Comparison of ENCODE assay signal across 9 cellular contexts in the genomic region with DNA sequence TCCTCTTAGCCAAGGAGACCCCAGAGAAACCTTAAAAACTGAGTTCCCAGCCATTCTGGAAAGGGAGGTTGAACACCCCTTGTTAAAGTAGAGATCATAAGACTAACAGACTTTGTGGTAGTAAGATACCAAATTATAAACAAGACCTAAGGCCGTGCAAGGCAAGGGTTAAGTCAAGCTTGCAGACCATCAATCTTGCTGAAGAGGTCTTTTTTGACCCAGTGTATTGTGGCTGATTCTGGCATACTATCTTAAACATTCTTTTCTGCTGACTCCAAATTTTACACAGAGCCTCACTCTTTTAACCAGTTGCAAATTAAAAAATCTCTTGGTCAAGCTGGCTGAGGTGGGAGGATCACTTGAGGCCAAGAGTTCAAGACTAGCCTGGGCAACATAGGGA. TPM values are rescaled to one million over a fixed set of nuclear protein-coding genes. Genes with fewer than 3 reads are reported as not detected.
A peak's percentile ranks its signal among the peaks of the same experiment; 100 is the strongest.
DNase-seq lines count a peak whose midpoint lies in the region; ATAC-seq and TF ChIP-seq lines count a peak whose summit lies in the region.
"Had no signal": no experiment of that assay in that cellular context is flagged by ENCODE, and none has a peak within 500 bp of the region (broad histone marks: within the 10 kb centered on the region; RNA-seq: fewer than 3 reads in every experiment).

No MANE protein-coding gene starts in this region.

- peaks cover 0 to 42% (median 17%) of the 10 kb centered on the region in 3 donors for H3K4me1 ChIP-seq in gastroesophageal sphincter
- H3K4me1 ChIP-seq in suprapubic skin: peaks cover 32% of the 10 kb centered on the region
- no peaks in the 10 kb centered on the region for H3K4me1 ChIP-seq in aorta (ENCODE audit: control insufficient read depth in 1 of 2, insufficient read depth in 2 of 2, low read length in 2 of 2)

- CTCF ChIA-PET in T-cell (lab: Charles Lee): interaction anchor here in 1 of 2 donors (1.0 to 2.7 kb wide), 2 partner anchors 23 to 548 kb away, joined by 4 to 8 read pairs; no protein-coding TSS in a partner anchor

- POLR2A ChIA-PET in T-cell (lab: Charles Lee): no interaction called here

- peaks cover 42% of the 10 kb centered on the region for H3K36me3 Mint-ChIP-seq in activated T-cell treated with anti-CD3 and anti-CD28 coated beads, Interleukin-2, amount 50 U/mL, for 24 hours (ENCODE audit: low read depth)
- H3K36me3 Mint-ChIP-seq in T-cell: peaks cover 7% of the 10 kb centered on the region
- peaks cover 42% of the 10 kb centered on the region for H3K36me3 Mint-ChIP-seq in stimulated activated effector memory CD8-positive, alpha-beta T cell treated with anti-CD3 and anti-CD28 coated beads, Interleukin-12 subunit alpha, Interleukin-12 subunit beta, amount 100 ng/mL, for 72 hours

- no peak for DNase-seq in activated T-cell treated with anti-CD3 and anti-CD28 coated beads, Interleukin-2, amount 50 U/mL, for 24 hours
- no peak for DNase-seq in activated T-cell treated with anti-CD3 and anti-CD28 coated beads for 4 hours
- no peak for DNase-seq in T-cell
- no peak for DNase-seq in stimulated activated effector memory CD8-positive, alpha-beta T cell treated with anti-CD3 and anti-CD28 coated beads, Interleukin-12 subunit alpha, Interleukin-12 subunit beta, amount 100 ng/mL, for 72 hours (ENCODE audit: low spot score in 2 of 2)
- DNase-seq in HUDEP-2 (lab: John Stamatoyannopoulos, UW; ENCODE audit: unreplicated experiment in 76 of 76): no peak
- DNase-seq in suprapubic skin (ENCODE audit: low spot score in 2 of 2): no peak
- DNase-seq in aorta: no peak
- DNase-seq: C1 segment of cervical spinal cord had no signal

- H3K36me3 ChIP-seq in gastroesophageal sphincter (peaks cover 0 to 19% of the 10 kb centered on the region in 2 donors), suprapubic skin (peaks cover 16% of the 10 kb centered on the region), aorta (ENCODE audit: control insufficient read depth in 1 of 2, insufficient read depth in 2 of 2, low read length in 1 of 2) (peaks cover 3 to 5% of the 10 kb centered on the region in 2 donors)

- H3K27ac Mint-ChIP-seq in activated T-cell treated with anti-CD3 and anti-CD28 coated beads, Interleukin-2, amount 50 U/mL, for 24 hours: peak overlapping the region; percentile 84
- H3K27ac Mint-ChIP-seq in T-cell: peak overlapping the region; percentile 77 to 97
- peak overlapping the region; percentile 99 for H3K27ac Mint-ChIP-seq in stimulated activated effector memory CD8-positive, alpha-beta T cell treated with anti-CD3 and anti-CD28 coated beads, Interleukin-12 subunit alpha, Interleukin-12 subunit beta, amount 100 ng/mL, for 72 hours

- no peak for ATAC-seq in T-cell (replicated peaks in 1 of 4)
- ATAC-seq in gastroesophageal sphincter: no peak
- ATAC-seq in stimulated activated effector memory CD8-positive, alpha-beta T cell treated with anti-CD3 and anti-CD28 coated beads, Interleukin-12 subunit alpha, Interleukin-12 subunit beta, amount 100 ng/mL, for 72 hours: no peak
- ATAC-seq in aorta (ENCODE audit: low FRiP score): no peak

- intact Hi-C loops in aorta (cut with DNase I): loop anchor here in 1 of 2 donors (10.0 kb wide), 1 partner anchor 128 kb away; no protein-coding TSS in a partner anchor

- H3K4me3 Mint-ChIP-seq in activated T-cell treated with anti-CD3 and anti-CD28 coated beads, Interleukin-2, amount 50 U/mL, for 24 hours: peak overlapping the region; percentile 98
- H3K4me3 Mint-ChIP-seq in T-cell: peak overlapping the region; percentile 88 to 94 (median 93)
- peak overlapping the region; percentile 99 for H3K4me3 Mint-ChIP-seq in stimulated activated effector memory CD8-positive, alpha-beta T cell treated with anti-CD3 and anti-CD28 coated beads, Interleukin-12 subunit alpha, Interleukin-12 subunit beta, amount 100 ng/mL, for 72 hours

- TF ChIP-seq CTCF in gastroesophageal sphincter (IDR thresholded peaks at IDR 0.05): no peak
- no peak for TF ChIP-seq CTCF in suprapubic skin (IDR thresholded peaks at IDR 0.05)

- no peaks in the 10 kb centered on the region for H3K9me3 ChIP-seq in gastroesophageal sphincter
- H3K9me3 ChIP-seq in suprapubic skin: no peaks in the 10 kb centered on the region
- no peaks in the 10 kb centered on the region for H3K9me3 ChIP-seq in aorta (ENCODE audit: control insufficient read depth, low read length)

- H3K27me3 Mint-ChIP-seq in activated T-cell treated with anti-CD3 and anti-CD28 coated beads, Interleukin-2, amount 50 U/mL, for 24 hours: no peaks in the 10 kb centered on the region
- H3K27me3 Mint-ChIP-seq in T-cell: peaks cover 5 to 8% of the 10 kb centered on the region in 2 donors

- 31% methylated on average over 1 of the region's 1 CpG; no CpG with 5 or more reads in 1 of the 2 donors for WGBS in gastroesophageal sphincter (ENCODE audit: low coverage in 1 of 2), 2 donors
- WGBS in suprapubic skin: 93% methylated on average over 1 of the region's 1 CpG
- 37 to 46% methylated on average over 1 of the region's 1 CpG for WGBS in aorta, 2 donors

- TF ChIP-seq POLR2A in gastroesophageal sphincter (IDR thresholded peaks at IDR 0.05): no peak
- no peak for TF ChIP-seq POLR2A in suprapubic skin (IDR thresholded peaks at IDR 0.05)

- peaks cover 33% of the 10 kb centered on the region for H3K4me1 Mint-ChIP-seq in activated T-cell treated with anti-CD3 and anti-CD28 coated beads, Interleukin-2, amount 50 U/mL, for 24 hours (ENCODE audit: low read depth)
- H3K4me1 Mint-ChIP-seq in T-cell: peaks cover 39 to 41% (median 40%) of the 10 kb centered on the region in 3 donors
- H3K4me1 Mint-ChIP-seq in stimulated activated effector memory CD8-positive, alpha-beta T cell treated with anti-CD3 and anti-CD28 coated beads, Interleukin-12 subunit alpha, Interleukin-12 subunit beta, amount 100 ng/mL, for 72 hours: peaks cover 29% of the 10 kb centered on the region

- no peak overlapping the region for H3K4me3 ChIP-seq in gastroesophageal sphincter
- no peak overlapping the region for H3K4me3 ChIP-seq in suprapubic skin
- H3K4me3 ChIP-seq in aorta (ENCODE audit: low read length in 2 of 2): no peak overlapping the region

- H3K27ac ChIP-seq in gastroesophageal sphincter (peak overlapping the region in 3 of 4 donors; percentile 82 to 95 (median 89)), suprapubic skin (no peak overlapping the region), aorta (ENCODE audit: low read depth in 1 of 2, low read length in 2 of 2) (no peak overlapping the region)

- H3K9me3 Mint-ChIP-seq in activated T-cell treated with anti-CD3 and anti-CD28 coated beads, Interleukin-2, amount 50 U/mL, for 24 hours: no peaks in the 10 kb centered on the region
- H3K9me3 Mint-ChIP-seq in T-cell: no peaks in the 10 kb centered on the region
- H3K9me3 Mint-ChIP-seq in stimulated activated effector memory CD8-positive, alpha-beta T cell treated with anti-CD3 and anti-CD28 coated beads, Interleukin-12 subunit alpha, Interleukin-12 subunit beta, amount 100 ng/mL, for 72 hours: no peaks in the 10 kb centered on the region

- TF ChIP-seq EP300 in gastroesophageal sphincter (IDR thresholded peaks at IDR 0.05) (no peak), suprapubic skin (IDR thresholded peaks at IDR 0.05) (no peak)

- H3K27me3 ChIP-seq in gastroesophageal sphincter (peaks cover 7% of the 10 kb centered on the region), suprapubic skin (peaks cover 5% of the 10 kb centered on the region), aorta (ENCODE audit: control insufficient read depth in 1 of 2, insufficient read depth in 2 of 2, low read length in 1 of 2) (no peaks in the 10 kb centered on the region)

RNA-seq across cellular contexts. Expression of gene TBRG4, which starts 1.2 kb away (rescaled TPM):
- total RNA-seq in T-cell: 100 to 1,000 TPM in 4 of 5 donors, 10 to 100 TPM in 1; 94.3 to 142 (median 122) TPM
- 10 to 100 TPM; 38.7 to 66.6 (median 54.7) TPM for total RNA-seq in gastroesophageal sphincter
- 10 to 100 TPM; 49.9 to 82.8 (median 68.9) TPM for total RNA-seq in suprapubic skin
- total RNA-seq in aorta: 10 to 100 TPM; 35.0 to 41.4 TPM
- 10 to 100 TPM; 14.4 to 41.8 TPM for polyA plus RNA-seq in aorta

RNA-seq across cellular contexts. Expression of gene NACAD, which starts 23.9 kb away (rescaled TPM):
- total RNA-seq in T-cell (1 to 10 TPM in 1 of 5 donors, under 1 TPM in 4; 0.10 to 1.6 (median 0.20) TPM), gastroesophageal sphincter (10 to 100 TPM in 1 of 4 donors, 1 to 10 TPM in 3; 6.0 to 10.6 (median 7.2) TPM), suprapubic skin (1 to 10 TPM in 2 of 4 donors, under 1 TPM in 2; 0.76 to 1.4 (median 1.0) TPM), aorta (10 to 100 TPM; 10.0 to 15.7 TPM)
- polyA plus RNA-seq in aorta: 10 to 100 TPM in 1 of 2 donors, 1 to 10 TPM in 1; 1.3 to 15.4 TPM

RNA-seq across cellular contexts. Expression of gene RAMP3, which starts 44.9 kb away (rescaled TPM):
- total RNA-seq in T-cell: under 1 TPM in 4 of 5 donors, not detected in 1; 0.19 to 0.63 (median 0.45) TPM
- 10 to 100 TPM; 31.9 to 66.5 (median 46.1) TPM for total RNA-seq in gastroesophageal sphincter
- 10 to 100 TPM; 14.4 to 62.9 (median 33.6) TPM for total RNA-seq in suprapubic skin
- total RNA-seq in aorta: 10 to 100 TPM; 43.0 to 78.0 TPM
- 10 to 100 TPM in 1 of 2 donors, 1 to 10 TPM in 1; 5.0 to 14.7 TPM for polyA plus RNA-seq in aorta

Comparison
In these comparisons a context has a peak if more than half of its experiments do, and no peak if none do; other contexts are left out.
1. H3K27ac ChIP-seq: peak in gastroesophageal sphincter (3 of 4); none in suprapubic skin (single experiment) and aorta (0 of 2).
2. RNA of gene RAMP3, which starts 44.9 kb away (total RNA-seq): 43.0 to 78.0 TPM in aorta, 31.9 to 66.5 TPM in gastroesophageal sphincter and 14.4 to 62.9 TPM in suprapubic skin; 0.19 to 0.63 TPM in T-cell; every median in the first group is over 4 times any median in the second.
3. Peak in every context shown above with its lines, with median percentiles within 50 percentile points of each other: H3K27ac Mint-ChIP-seq and H3K4me3 Mint-ChIP-seq.